Comparison of ENCODE assay signal across 1 cellular context in the genomic region with DNA sequence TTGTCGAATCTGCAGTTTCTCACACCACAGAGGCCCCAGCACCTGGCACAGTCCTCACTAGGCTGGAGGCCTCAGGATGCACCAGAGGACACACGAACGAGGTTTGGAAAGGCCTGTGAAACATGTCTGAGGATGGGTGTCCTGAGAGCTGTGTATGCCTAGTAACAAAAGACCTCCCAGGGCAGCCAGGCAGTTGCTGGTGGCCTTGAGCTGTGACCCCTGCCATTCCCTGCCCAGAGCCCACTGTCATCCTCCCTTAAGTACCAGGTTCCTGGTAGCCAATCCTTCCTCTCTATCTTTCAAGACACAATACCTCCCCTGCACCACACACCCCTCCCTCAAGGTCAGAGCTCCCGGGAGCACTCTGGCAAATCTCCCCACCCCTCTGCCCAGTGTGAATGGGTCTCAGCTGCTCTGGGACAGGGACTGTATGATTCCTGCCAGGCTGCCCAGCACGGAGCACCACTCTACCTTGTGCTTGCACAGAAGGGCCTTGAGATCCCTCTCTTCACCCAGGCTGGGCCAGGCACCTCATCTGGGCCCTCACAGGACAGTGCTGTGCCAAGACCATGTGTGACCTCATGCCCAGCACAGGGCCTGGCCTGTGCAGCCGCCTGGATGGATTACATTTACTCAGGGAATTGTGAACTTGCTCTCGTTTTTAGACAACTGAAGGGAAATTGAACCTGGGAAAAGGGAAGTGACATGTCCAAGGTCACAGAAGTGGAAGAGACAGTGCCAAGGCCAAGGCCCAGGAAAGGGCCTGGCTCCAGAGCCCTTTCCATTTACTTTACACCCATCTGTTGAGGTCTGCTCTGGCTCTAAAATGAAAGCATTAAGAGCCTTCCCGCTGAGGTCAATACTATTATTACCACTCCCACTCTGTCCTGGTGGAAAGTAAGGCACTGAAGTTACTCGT.
TF ChIP-seq lines count a peak whose summit lies in the region.

No MANE protein-coding gene starts in this region.

TF ChIP-seq in HepG2, 621 proteins besides CTCF, POLR2A, EP300 and RAD21 (continued from another document and continues in another):
- TF ChIP-seq, protein P1, sequence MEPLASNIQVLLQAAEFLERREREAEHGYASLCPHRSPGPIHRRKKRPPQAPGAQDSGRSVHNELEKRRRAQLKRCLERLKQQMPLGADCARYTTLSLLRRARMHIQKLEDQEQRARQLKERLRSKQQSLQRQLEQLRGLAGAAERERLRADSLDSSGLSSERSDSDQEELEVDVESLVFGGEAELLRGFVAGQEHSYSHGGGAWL (CRISPR knock-in tag; IDR thresholded peaks at IDR 0.05), result no peak
- TF ChIP-seq MED1 (CRISPR knock-in tag; IDR thresholded peaks at IDR 0.05), result peak; percentile 24; the same call in 1 of the 2 replicates
- peak; percentile 7; the same call in 1 of the 2 replicates for TF ChIP-seq ZSCAN25 (CRISPR knock-in tag; IDR thresholded peaks at IDR 0.05)
- TF ChIP-seq SP5 (CRISPR knock-in tag; IDR thresholded peaks at IDR 0.05; ENCODE audit: borderline replicate concordance, low read depth), result peak; percentile 10; the same call in 1 of the 2 replicates
- TF ChIP-seq, protein P2, sequence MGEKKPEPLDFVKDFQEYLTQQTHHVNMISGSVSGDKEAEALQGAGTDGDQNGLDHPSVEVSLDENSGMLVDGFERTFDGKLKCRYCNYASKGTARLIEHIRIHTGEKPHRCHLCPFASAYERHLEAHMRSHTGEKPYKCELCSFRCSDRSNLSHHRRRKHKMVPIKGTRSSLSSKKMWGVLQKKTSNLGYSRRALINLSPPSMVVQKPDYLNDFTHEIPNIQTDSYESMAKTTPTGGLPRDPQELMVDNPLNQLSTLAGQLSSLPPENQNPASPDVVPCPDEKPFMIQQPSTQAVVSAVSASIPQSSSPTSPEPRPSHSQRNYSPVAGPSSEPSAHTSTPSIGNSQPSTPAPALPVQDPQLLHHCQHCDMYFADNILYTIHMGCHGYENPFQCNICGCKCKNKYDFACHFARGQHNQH (CRISPR knock-in tag; IDR thresholded peaks at IDR 0.05), result no peak
- TF ChIP-seq TAF15 (IDR thresholded peaks at IDR 0.05; ENCODE audit: low read depth, low read length, poor library complexity, severe bottlenecking), result no peak
- no peak for TF ChIP-seq MTA3 (CRISPR knock-in tag; IDR thresholded peaks at IDR 0.05)
- peak; percentile 29 for TF ChIP-seq TEAD3 (CRISPR knock-in tag; optimal IDR thresholded peaks at IDR 0.05; ENCODE audit: borderline replicate concordance)
- TF ChIP-seq ZMAT3 (CRISPR knock-in tag; conservative IDR thresholded peaks at IDR 0.05), result no peak
- peak; percentile 60 for TF ChIP-seq RARA (CRISPR knock-in tag; IDR thresholded peaks at IDR 0.05)
- 0 out of 2 replicates have a peak, but pooled peaks have one; percentile 50 for TF ChIP-seq ZSCAN29 (CRISPR knock-in tag; conservative IDR thresholded peaks at IDR 0.05)
- TF ChIP-seq ZUFSP (CRISPR knock-in tag; IDR thresholded peaks at IDR 0.05; ENCODE audit: borderline replicate concordance), result no peak
- no peak for TF ChIP-seq ZNF781 (CRISPR knock-in tag; IDR thresholded peaks at IDR 0.05; ENCODE audit: borderline replicate concordance, not compliant biosample characterization)
- no peak for TF ChIP-seq ISL2 (CRISPR knock-in tag; IDR thresholded peaks at IDR 0.05)
- peak; percentile 17; the same call in 1 of the 2 replicates for TF ChIP-seq NCOA2 (CRISPR knock-in tag; IDR thresholded peaks at IDR 0.05)
- TF ChIP-seq PITX1 (CRISPR knock-in tag; IDR thresholded peaks at IDR 0.05), result no peak
- TF ChIP-seq MLLT10 (CRISPR knock-in tag; IDR thresholded peaks at IDR 0.05), result no peak
- no peak for TF ChIP-seq ZBTB46 (CRISPR knock-in tag; IDR thresholded peaks at IDR 0.05; ENCODE audit: borderline replicate concordance)
- no peak for TF ChIP-seq LRRFIP1 (CRISPR knock-in tag; conservative IDR thresholded peaks at IDR 0.05)
- TF ChIP-seq ZNF3 (CRISPR knock-in tag; IDR thresholded peaks at IDR 0.05), result no peak
- TF ChIP-seq, protein P3, sequence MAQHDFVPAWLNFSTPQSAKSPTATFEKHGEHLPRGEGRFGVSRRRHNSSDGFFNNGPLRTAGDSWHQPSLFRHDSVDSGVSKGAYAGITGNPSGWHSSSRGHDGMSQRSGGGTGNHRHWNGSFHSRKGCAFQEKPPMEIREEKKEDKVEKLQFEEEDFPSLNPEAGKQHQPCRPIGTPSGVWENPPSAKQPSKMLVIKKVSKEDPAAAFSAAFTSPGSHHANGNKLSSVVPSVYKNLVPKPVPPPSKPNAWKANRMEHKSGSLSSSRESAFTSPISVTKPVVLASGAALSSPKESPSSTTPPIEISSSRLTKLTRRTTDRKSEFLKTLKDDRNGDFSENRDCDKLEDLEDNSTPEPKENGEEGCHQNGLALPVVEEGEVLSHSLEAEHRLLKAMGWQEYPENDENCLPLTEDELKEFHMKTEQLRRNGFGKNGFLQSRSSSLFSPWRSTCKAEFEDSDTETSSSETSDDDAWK (CRISPR knock-in tag; IDR thresholded peaks at IDR 0.05), result no peak
- 0 out of 2 replicates have a peak, but pooled peaks have one; percentile 20 for TF ChIP-seq NFKB2 (CRISPR knock-in tag; IDR thresholded peaks at IDR 0.05; ENCODE audit: borderline replicate concordance)
- TF ChIP-seq, protein P4, sequence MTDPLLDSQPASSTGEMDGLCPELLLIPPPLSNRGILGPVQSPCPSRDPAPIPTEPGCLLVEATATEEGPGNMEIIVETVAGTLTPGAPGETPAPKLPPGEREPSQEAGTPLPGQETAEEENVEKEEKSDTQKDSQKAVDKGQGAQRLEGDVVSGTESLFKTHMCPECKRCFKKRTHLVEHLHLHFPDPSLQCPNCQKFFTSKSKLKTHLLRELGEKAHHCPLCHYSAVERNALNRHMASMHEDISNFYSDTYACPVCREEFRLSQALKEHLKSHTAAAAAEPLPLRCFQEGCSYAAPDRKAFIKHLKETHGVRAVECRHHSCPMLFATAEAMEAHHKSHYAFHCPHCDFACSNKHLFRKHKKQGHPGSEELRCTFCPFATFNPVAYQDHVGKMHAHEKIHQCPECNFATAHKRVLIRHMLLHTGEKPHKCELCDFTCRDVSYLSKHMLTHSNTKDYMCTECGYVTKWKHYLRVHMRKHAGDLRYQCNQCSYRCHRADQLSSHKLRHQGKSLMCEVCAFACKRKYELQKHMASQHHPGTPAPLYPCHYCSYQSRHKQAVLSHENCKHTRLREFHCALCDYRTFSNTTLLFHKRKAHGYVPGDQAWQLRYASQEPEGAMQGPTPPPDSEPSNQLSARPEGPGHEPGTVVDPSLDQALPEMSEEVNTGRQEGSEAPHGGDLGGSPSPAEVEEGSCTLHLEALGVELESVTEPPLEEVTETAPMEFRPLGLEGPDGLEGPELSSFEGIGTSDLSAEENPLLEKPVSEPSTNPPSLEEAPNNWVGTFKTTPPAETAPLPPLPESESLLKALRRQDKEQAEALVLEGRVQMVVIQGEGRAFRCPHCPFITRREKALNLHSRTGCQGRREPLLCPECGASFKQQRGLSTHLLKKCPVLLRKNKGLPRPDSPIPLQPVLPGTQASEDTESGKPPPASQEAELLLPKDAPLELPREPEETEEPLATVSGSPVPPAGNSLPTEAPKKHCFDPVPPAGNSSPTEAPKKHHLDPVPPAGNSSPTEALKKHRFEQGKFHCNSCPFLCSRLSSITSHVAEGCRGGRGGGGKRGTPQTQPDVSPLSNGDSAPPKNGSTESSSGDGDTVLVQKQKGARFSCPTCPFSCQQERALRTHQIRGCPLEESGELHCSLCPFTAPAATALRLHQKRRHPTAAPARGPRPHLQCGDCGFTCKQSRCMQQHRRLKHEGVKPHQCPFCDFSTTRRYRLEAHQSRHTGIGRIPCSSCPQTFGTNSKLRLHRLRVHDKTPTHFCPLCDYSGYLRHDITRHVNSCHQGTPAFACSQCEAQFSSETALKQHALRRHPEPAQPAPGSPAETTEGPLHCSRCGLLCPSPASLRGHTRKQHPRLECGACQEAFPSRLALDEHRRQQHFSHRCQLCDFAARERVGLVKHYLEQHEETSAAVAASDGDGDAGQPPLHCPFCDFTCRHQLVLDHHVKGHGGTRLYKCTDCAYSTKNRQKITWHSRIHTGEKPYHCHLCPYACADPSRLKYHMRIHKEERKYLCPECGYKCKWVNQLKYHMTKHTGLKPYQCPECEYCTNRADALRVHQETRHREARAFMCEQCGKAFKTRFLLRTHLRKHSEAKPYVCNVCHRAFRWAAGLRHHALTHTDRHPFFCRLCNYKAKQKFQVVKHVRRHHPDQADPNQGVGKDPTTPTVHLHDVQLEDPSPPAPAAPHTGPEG (CRISPR knock-in tag; IDR thresholded peaks at IDR 0.05), result no peak
- TF ChIP-seq ZNF788 (CRISPR knock-in tag; IDR thresholded peaks at IDR 0.05; ENCODE audit: borderline replicate concordance), result peak; percentile 14; the same call in 1 of the 2 replicates
- TF ChIP-seq NAIF1 (CRISPR knock-in tag; IDR thresholded peaks at IDR 0.05; ENCODE audit: borderline replicate concordance), result no peak
- peak; percentile 11; the same call in 1 of the 2 replicates for TF ChIP-seq SALL1 (CRISPR knock-in tag; IDR thresholded peaks at IDR 0.05)
- TF ChIP-seq TSC22D2 (CRISPR knock-in tag; IDR thresholded peaks at IDR 0.05; ENCODE audit: borderline replicate concordance), result no peak
- TF ChIP-seq ZNF746 (CRISPR knock-in tag; IDR thresholded peaks at IDR 0.05), result no peak
- no peak for TF ChIP-seq TBX2 (CRISPR knock-in tag; IDR thresholded peaks at IDR 0.05; ENCODE audit: borderline replicate concordance)
- TF ChIP-seq ZNF10 (CRISPR knock-in tag; IDR thresholded peaks at IDR 0.05; ENCODE audit: borderline replicate concordance, low read depth), result no peak
- TF ChIP-seq, protein P5, sequence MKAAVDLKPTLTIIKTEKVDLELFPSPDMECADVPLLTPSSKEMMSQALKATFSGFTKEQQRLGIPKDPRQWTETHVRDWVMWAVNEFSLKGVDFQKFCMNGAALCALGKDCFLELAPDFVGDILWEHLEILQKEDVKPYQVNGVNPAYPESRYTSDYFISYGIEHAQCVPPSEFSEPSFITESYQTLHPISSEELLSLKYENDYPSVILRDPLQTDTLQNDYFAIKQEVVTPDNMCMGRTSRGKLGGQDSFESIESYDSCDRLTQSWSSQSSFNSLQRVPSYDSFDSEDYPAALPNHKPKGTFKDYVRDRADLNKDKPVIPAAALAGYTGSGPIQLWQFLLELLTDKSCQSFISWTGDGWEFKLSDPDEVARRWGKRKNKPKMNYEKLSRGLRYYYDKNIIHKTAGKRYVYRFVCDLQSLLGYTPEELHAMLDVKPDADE (CRISPR knock-in tag; IDR thresholded peaks at IDR 0.05), result no peak
- no peak for TF ChIP-seq GLI4 (CRISPR knock-in tag; IDR thresholded peaks at IDR 0.05; ENCODE audit: borderline replicate concordance)
- TF ChIP-seq ZNF572 (CRISPR knock-in tag; IDR thresholded peaks at IDR 0.05), result no peak
- no peak for TF ChIP-seq MIXL1 (CRISPR knock-in tag; IDR thresholded peaks at IDR 0.05)
- TF ChIP-seq MAF1 (CRISPR knock-in tag; IDR thresholded peaks at IDR 0.05; ENCODE audit: borderline replicate concordance), result no peak
- TF ChIP-seq, protein P6, sequence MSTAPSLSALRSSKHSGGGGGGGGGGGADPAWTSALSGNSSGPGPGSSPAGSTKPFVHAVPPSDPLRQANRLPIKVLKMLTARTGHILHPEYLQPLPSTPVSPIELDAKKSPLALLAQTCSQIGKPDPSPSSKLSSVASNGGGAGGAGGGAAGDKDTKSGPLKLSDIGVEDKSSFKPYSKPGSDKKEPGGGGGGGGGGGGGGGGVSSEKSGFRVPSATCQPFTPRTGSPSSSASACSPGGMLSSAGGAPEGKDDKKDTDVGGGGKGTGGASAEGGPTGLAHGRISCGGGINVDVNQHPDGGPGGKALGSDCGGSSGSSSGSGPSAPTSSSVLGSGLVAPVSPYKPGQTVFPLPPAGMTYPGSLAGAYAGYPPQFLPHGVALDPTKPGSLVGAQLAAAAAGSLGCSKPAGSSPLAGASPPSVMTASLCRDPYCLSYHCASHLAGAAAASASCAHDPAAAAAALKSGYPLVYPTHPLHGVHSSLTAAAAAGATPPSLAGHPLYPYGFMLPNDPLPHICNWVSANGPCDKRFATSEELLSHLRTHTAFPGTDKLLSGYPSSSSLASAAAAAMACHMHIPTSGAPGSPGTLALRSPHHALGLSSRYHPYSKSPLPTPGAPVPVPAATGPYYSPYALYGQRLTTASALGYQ (CRISPR knock-in tag; IDR thresholded peaks at IDR 0.05), result no peak
- TF ChIP-seq MAFG (CRISPR knock-in tag; IDR thresholded peaks at IDR 0.05), result no peak
- 0 out of 2 replicates have a peak, but pooled peaks have one; percentile 14 for TF ChIP-seq POLR2AphosphoS5 (IDR thresholded peaks at IDR 0.05; ENCODE audit: low read depth, low read length)
